Comparison of ENCODE assay signal across 1 cellular context in genomic region chr3:72776-73175, GRCh38.
TF ChIP-seq lines count a peak whose summit lies in the region.

No MANE protein-coding gene starts in this region.

TF ChIP-seq in GM23338, 12 proteins besides CTCF, POLR2A, EP300 and RAD21 (continued from another document):
- TF ChIP-seq ZNF462 (CRISPR knock-in tag; IDR thresholded peaks at IDR 0.05) (no peak), ZNF114 (CRISPR knock-in tag; IDR thresholded peaks at IDR 0.05) (no peak), STAT1 (IDR thresholded peaks at IDR 0.05; ENCODE audit: unreplicated experiment) (no peak), POLR2AphosphoS5 (IDR thresholded peaks at IDR 0.05; ENCODE audit: low read depth) (no peak)
- TF ChIP-seq, protein P1, sequence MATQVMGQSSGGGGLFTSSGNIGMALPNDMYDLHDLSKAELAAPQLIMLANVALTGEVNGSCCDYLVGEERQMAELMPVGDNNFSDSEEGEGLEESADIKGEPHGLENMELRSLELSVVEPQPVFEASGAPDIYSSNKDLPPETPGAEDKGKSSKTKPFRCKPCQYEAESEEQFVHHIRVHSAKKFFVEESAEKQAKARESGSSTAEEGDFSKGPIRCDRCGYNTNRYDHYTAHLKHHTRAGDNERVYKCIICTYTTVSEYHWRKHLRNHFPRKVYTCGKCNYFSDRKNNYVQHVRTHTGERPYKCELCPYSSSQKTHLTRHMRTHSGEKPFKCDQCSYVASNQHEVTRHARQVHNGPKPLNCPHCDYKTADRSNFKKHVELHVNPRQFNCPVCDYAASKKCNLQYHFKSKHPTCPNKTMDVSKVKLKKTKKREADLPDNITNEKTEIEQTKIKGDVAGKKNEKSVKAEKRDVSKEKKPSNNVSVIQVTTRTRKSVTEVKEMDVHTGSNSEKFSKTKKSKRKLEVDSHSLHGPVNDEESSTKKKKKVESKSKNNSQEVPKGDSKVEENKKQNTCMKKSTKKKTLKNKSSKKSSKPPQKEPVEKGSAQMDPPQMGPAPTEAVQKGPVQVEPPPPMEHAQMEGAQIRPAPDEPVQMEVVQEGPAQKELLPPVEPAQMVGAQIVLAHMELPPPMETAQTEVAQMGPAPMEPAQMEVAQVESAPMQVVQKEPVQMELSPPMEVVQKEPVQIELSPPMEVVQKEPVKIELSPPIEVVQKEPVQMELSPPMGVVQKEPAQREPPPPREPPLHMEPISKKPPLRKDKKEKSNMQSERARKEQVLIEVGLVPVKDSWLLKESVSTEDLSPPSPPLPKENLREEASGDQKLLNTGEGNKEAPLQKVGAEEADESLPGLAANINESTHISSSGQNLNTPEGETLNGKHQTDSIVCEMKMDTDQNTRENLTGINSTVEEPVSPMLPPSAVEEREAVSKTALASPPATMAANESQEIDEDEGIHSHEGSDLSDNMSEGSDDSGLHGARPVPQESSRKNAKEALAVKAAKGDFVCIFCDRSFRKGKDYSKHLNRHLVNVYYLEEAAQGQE (IDR thresholded peaks at IDR 0.05; ENCODE audit: unreplicated experiment) = no peak
